ENCODE assay signal across 8 cellular contexts in the genomic region with DNA sequence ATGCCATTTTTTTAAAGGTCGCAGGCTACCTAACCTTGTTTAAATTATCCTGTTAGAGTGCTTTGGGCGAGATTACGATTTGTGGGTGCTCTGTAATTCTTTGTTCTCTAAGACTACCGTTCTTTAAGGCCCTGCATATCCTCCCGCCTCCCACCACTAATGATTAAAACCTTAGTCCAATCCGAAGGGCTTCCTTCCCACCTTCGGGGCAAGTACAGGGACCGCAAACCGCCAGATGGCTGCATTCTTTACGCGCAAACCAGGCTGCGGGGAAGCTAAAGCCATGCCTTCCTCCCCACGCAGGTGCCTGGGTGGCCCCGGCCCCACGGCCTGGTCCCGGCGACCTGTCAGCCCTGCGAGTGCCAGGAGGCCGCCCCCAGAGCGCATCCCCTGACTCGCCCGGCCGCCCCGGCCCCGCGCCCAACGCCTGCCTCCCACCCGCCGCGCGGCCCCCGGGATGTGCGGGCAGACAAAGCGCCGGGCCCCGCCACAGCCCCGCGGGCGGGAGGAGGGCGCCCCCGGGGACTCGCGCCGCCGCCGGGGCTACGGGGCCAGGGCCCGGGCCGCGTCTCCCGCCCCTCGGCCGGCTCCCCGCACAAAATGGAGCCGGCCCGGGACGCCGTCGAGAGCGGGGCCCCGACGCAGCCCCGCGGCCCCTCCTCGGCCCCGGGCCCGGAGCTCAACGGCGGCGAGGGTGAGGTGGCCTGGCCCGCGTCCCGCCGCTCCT. TPM values are rescaled to one million over a fixed set of nuclear protein-coding genes. Genes with fewer than 3 reads are reported as not detected.
DNase-seq lines count a peak whose midpoint lies in the region; ATAC-seq and TF ChIP-seq lines count a peak whose summit lies in the region.

No MANE protein-coding gene starts in this region.

- in situ Hi-C loops in Caki2 (cut with HindIII; ENCODE audit: low pct_unique_long_range_greater_than_20kb, low sequenced_read_pairs): no loop called here

- peak; percentile 26 for ATAC-seq in GM21360 (IDR thresholded peaks at IDR 0.05; ENCODE audit: unreplicated experiment)

- no peaks in the 10 kb centered on the region for H3K9me3 Mint-ChIP-seq in T-helper 1 cell treated with Interleukin-12 subunit alpha and Interleukin-12 subunit beta and Interleukin-4 antibody, amounts not matched to agents 30 μg/mL and 1 μg/mL, for 36 hours

- peak overlapping the region; percentile 88 for H3K4me3 Mint-ChIP-seq in T-helper 1 cell treated with Interleukin-12 subunit alpha and Interleukin-12 subunit beta and Interleukin-4 antibody, amounts not matched to agents 30 μg/mL and 1 μg/mL, for 36 hours

- H3K4me1 ChIP-seq in right atrium auricular region: peaks cover 0 to 56% of the 10 kb centered on the region in 2 donors

- H3K27me3 Mint-ChIP-seq in T-helper 1 cell treated with Interleukin-12 subunit alpha and Interleukin-12 subunit beta and Interleukin-4 antibody, amounts not matched to agents 30 μg/mL and 1 μg/mL, for 36 hours (ENCODE audit: low read depth): peaks cover 15% of the 10 kb centered on the region

- H3K4me3 ChIP-seq in right atrium auricular region: peak overlapping the region; percentile 81 to 83

- H3K36me3 ChIP-seq in right atrium auricular region: no peaks in the 10 kb centered on the region

- H3K9me3 ChIP-seq in right atrium auricular region: no peaks in the 10 kb centered on the region

- DNase-seq in Caki2 (ENCODE audit: low read depth) (peak; percentile 33), HT1080 (ENCODE audit: low read depth) (peak; percentile 35), right atrium auricular region (ENCODE audit: low spot score) (no peak), putamen (ENCODE audit: low spot score) (peak; percentile 26), DMS153 (lab: John Stamatoyannopoulos, UW) (no peak)

- H3K36me3 Mint-ChIP-seq in T-helper 1 cell treated with Interleukin-12 subunit alpha and Interleukin-12 subunit beta and Interleukin-4 antibody, amounts not matched to agents 30 μg/mL and 1 μg/mL, for 36 hours (ENCODE audit: low read depth): peaks cover 5% of the 10 kb centered on the region

- H3K27ac ChIP-seq in angular gyrus (ENCODE audit: low read depth, low read length) (peak overlapping the region; percentile 88), right atrium auricular region (peak overlapping the region; percentile 82 to 85)

- peaks cover 21% of the 10 kb centered on the region for H3K4me1 Mint-ChIP-seq in T-helper 1 cell treated with Interleukin-12 subunit alpha and Interleukin-12 subunit beta and Interleukin-4 antibody, amounts not matched to agents 30 μg/mL and 1 μg/mL, for 36 hours (ENCODE audit: low read depth)

- TF ChIP-seq CTCF in right atrium auricular region (IDR thresholded peaks at IDR 0.05): no peak

- H3K27me3 ChIP-seq in right atrium auricular region: no peaks in the 10 kb centered on the region

- H3K27ac Mint-ChIP-seq in T-helper 1 cell treated with Interleukin-12 subunit alpha and Interleukin-12 subunit beta and Interleukin-4 antibody, amounts not matched to agents 30 μg/mL and 1 μg/mL, for 36 hours: peak overlapping the region; percentile 84

RNA-seq across cellular contexts. Expression of a gene that starts 0.7 kb away (rescaled TPM):
- total RNA-seq in Caki2 (2014; rRNA removed; shearing (Covaris generic); ENCODE audit: low replicate concordance): 14.9 and 30.5 TPM in 2 replicates
- total RNA-seq in HT1080 (2014; rRNA removed; shearing (Covaris generic)): 12.2 and 17.2 TPM in 2 replicates
- polyA plus RNA-seq in HT1080 (2015; cell fraction: cytosol; rRNA removed): 14.1 and 17.2 TPM in 2 replicates
- 22.4 and 23.5 TPM in 2 replicates for polyA plus RNA-seq in HT1080 (2015; cell fraction: nucleus; rRNA removed)
- 10 to 100 TPM; 24.0 to 29.0 TPM for total RNA-seq in right atrium auricular region

Comparison
In these comparisons a context has a peak if more than half of its experiments do, and no peak if none do; other contexts are left out.
1. DNase-seq: peak in Caki2 (single experiment), HT1080 (single experiment) and putamen (single experiment); none in right atrium auricular region (single experiment) and DMS153 (single experiment).